Comparison of ENCODE assay signal across 2 cellular contexts in the genomic region with DNA sequence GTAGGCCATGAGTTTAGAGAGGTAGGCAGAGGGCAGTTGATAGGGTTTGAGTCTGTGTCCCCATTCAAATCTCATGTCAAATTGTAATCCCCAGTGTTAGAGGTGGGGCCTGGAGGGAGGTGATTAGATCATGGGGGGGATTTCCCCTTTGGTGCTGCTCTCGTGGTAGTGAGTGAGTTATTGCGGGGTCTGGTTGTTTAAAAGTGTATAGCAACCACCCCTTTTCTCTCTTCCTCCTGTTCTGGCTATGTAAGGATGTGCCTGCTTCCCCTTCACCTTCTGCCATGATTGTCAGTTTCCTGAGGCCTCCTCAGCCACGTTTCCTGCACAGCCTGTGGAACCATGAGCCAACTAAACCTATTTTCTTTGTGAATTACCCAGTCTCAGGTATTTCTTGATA.
TF ChIP-seq lines count a peak whose summit lies in the region.

No MANE protein-coding gene starts in this region.

TF ChIP-seq in endothelial cell of umbilical vein, 7 proteins besides CTCF, POLR2A, EP300 and RAD21:
- TF ChIP-seq POLR2AphosphoS5 (IDR thresholded peaks at IDR 0.05; ENCODE audit: insufficient read depth, low read depth, low read length) = no peak
- TF ChIP-seq, protein P1, sequence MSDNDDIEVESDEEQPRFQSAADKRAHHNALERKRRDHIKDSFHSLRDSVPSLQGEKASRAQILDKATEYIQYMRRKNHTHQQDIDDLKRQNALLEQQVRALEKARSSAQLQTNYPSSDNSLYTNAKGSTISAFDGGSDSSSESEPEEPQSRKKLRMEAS (IDR thresholded peaks at IDR 0.05; ENCODE audit: insufficient read depth, insufficient read length) = no peak
- no peak for TF ChIP-seq EZH2 (IDR thresholded peaks at IDR 0.05; ENCODE audit: borderline replicate concordance, low read depth, low read length, severe bottlenecking)
- no peak for TF ChIP-seq FOS (IDR thresholded peaks at IDR 0.05; ENCODE audit: borderline replicate concordance, insufficient read depth, low read length)
- no peak for TF ChIP-seq GATA2 (IDR thresholded peaks at IDR 0.05; ENCODE audit: insufficient read depth, insufficient read length, low read depth, low read length)
- TF ChIP-seq JUN (IDR thresholded peaks at IDR 0.05; ENCODE audit: borderline replicate concordance, insufficient read depth, insufficient read length, low read depth) = no peak
- TF ChIP-seq MYC (IDR thresholded peaks at IDR 0.05; ENCODE audit: low read depth, low read length) = no peak

TF ChIP-seq in HepG2, 621 proteins besides CTCF, POLR2A, EP300 and RAD21:
- TF ChIP-seq NFYB (CRISPR knock-in tag; IDR thresholded peaks at IDR 0.05) = no peak
- no peak for TF ChIP-seq EEA1 (CRISPR knock-in tag; IDR thresholded peaks at IDR 0.05; ENCODE audit: borderline replicate concordance)
- TF ChIP-seq, protein P2, sequence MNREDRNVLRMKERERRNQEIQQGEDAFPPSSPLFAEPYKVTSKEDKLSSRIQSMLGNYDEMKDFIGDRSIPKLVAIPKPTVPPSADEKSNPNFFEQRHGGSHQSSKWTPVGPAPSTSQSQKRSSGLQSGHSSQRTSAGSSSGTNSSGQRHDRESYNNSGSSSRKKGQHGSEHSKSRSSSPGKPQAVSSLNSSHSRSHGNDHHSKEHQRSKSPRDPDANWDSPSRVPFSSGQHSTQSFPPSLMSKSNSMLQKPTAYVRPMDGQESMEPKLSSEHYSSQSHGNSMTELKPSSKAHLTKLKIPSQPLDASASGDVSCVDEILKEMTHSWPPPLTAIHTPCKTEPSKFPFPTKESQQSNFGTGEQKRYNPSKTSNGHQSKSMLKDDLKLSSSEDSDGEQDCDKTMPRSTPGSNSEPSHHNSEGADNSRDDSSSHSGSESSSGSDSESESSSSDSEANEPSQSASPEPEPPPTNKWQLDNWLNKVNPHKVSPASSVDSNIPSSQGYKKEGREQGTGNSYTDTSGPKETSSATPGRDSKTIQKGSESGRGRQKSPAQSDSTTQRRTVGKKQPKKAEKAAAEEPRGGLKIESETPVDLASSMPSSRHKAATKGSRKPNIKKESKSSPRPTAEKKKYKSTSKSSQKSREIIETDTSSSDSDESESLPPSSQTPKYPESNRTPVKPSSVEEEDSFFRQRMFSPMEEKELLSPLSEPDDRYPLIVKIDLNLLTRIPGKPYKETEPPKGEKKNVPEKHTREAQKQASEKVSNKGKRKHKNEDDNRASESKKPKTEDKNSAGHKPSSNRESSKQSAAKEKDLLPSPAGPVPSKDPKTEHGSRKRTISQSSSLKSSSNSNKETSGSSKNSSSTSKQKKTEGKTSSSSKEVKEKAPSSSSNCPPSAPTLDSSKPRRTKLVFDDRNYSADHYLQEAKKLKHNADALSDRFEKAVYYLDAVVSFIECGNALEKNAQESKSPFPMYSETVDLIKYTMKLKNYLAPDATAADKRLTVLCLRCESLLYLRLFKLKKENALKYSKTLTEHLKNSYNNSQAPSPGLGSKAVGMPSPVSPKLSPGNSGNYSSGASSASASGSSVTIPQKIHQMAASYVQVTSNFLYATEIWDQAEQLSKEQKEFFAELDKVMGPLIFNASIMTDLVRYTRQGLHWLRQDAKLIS (CRISPR knock-in tag; IDR thresholded peaks at IDR 0.05) = no peak
- TF ChIP-seq, protein P3, sequence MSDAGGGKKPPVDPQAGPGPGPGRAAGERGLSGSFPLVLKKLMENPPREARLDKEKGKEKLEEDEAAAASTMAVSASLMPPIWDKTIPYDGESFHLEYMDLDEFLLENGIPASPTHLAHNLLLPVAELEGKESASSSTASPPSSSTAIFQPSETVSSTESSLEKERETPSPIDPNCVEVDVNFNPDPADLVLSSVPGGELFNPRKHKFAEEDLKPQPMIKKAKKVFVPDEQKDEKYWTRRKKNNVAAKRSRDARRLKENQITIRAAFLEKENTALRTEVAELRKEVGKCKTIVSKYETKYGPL (CRISPR knock-in tag; IDR thresholded peaks at IDR 0.05) = no peak
- TF ChIP-seq, protein P4, sequence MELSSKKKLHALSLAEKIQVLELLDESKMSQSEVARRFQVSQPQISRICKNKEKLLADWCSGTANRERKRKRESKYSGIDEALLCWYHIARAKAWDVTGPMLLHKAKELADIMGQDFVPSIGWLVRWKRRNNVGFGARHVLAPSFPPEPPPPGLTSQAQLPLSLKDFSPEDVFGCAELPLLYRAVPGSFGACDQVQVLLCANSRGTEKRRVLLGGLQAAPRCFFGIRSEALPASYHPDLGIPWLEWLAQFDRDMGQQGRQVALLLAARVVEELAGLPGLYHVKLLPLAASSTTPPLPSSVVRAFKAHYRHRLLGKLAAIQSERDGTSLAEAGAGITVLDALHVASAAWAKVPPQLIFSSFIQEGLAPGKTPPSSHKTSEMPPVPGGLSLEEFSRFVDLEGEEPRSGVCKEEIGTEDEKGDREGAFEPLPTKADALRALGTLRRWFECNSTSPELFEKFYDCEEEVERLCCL (CRISPR knock-in tag; IDR thresholded peaks at IDR 0.05; ENCODE audit: borderline replicate concordance) = no peak
- TF ChIP-seq ZNF260 (CRISPR knock-in tag; IDR thresholded peaks at IDR 0.05; ENCODE audit: borderline replicate concordance, low read depth) = no peak
- TF ChIP-seq ATRX (CRISPR knock-in tag; IDR thresholded peaks at IDR 0.05; ENCODE audit: borderline replicate concordance) = no peak
- no peak for TF ChIP-seq HDAC2 (CRISPR knock-in tag; IDR thresholded peaks at IDR 0.05)
- TF ChIP-seq RFX5 (IDR thresholded peaks at IDR 0.05; ENCODE audit: low read depth, low read length) = no peak
- TF ChIP-seq ATM (IDR thresholded peaks at IDR 0.05; ENCODE audit: borderline replicate concordance) = no peak
- no peak for TF ChIP-seq SMC3 (IDR thresholded peaks at IDR 0.05; ENCODE audit: low read length)
- no peak for TF ChIP-seq CHD4 (IDR thresholded peaks at IDR 0.05; ENCODE audit: borderline replicate concordance, low read length)
- no peak for TF ChIP-seq CC2D1A (CRISPR knock-in tag; IDR thresholded peaks at IDR 0.05)
- no peak for TF ChIP-seq ZNF746 (CRISPR knock-in tag; IDR thresholded peaks at IDR 0.05)
